16 cellular contexts compared by ENCODE assay signal in the genomic region with DNA sequence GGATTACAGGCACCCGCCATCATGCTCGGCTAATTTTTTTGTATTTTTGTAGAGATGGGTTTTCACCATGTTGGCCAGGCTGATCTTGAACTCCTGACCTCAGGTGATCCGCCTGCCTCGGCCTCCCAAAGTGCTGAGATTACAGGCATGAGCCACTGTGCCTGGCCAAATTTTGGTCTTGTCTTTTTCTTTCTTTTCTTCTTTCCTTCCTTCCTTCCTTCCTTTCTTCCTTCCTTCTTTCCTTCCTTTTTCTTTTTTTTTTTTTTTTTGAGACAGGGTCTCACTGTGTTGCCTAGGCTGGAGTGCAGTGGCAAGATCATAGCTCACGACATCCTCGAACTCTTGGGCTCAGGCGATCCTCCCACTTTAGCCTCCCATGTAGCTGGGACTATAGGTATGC. TPM values are rescaled to one million over a fixed set of nuclear protein-coding genes. Genes with fewer than 3 reads are reported as not detected.
DNase-seq lines count a peak whose midpoint lies in the region; ATAC-seq and TF ChIP-seq lines count a peak whose summit lies in the region.
"Not testable (repeated sequence)": the region's sequence is repeated elsewhere in the genome, so short reads cannot be mapped to it uniquely, and the experiment has no call there.
"Had no signal": no experiment of that assay in that cellular context is flagged by ENCODE, and none has a peak within 500 bp of the region (broad histone marks: within the 10 kb centered on the region; RNA-seq: fewer than 3 reads in every experiment).

No MANE protein-coding gene starts in this region.

- not testable (repeated sequence) for ATAC-seq in stimulated activated effector memory CD8-positive, alpha-beta T cell treated with anti-CD3 and anti-CD28 coated beads, Interleukin-12 subunit alpha, Interleukin-12 subunit beta, amount 100 ng/mL, for 72 hours; stimulated activated naive B cell treated with anti-CD40 and anti-IgM and Interleukin-4, amounts not matched to agents 10 μg/mL and 1 μg/mL and 100 μg/mL, for 72 hours (replicated peaks)

- TF ChIP-seq CTCF in HEK293 (tag by site-specific recombination; IDR thresholded peaks at IDR 0.05); neural crest cell (conservative IDR thresholded peaks at IDR 0.05): not testable (repeated sequence)

- H3K9me3 Mint-ChIP-seq in activated naive CD4-positive, alpha-beta T cell treated with anti-CD3 and anti-CD28 coated beads, Interleukin-2, amount 50 U/mL, for 24 hours; neural crest cell; stimulated activated effector memory CD8-positive, alpha-beta T cell treated with anti-CD3 and anti-CD28 coated beads, Interleukin-12 subunit alpha, Interleukin-12 subunit beta, amount 100 ng/mL, for 72 hours; stimulated activated naive B cell treated with anti-CD40 and anti-IgM and Interleukin-4, amounts not matched to agents 10 μg/mL and 1 μg/mL and 100 μg/mL, for 72 hours: not testable (repeated sequence)

- H3K36me3 ChIP-seq in HEK293 (ENCODE audit: control insufficient read depth in 2 of 2, insufficient read depth in 1 of 2, low read length in 2 of 2): not testable (repeated sequence)

- not testable (repeated sequence) for DNase-seq in neural crest cell (ENCODE audit: low read depth, low spot score); stimulated activated effector memory CD8-positive, alpha-beta T cell treated with anti-CD3 and anti-CD28 coated beads, Interleukin-12 subunit alpha, Interleukin-12 subunit beta, amount 100 ng/mL, for 72 hours (ENCODE audit: low spot score in 2 of 2); stimulated activated naive B cell treated with anti-CD40 and anti-IgM and Interleukin-4, amounts not matched to agents 10 μg/mL and 1 μg/mL and 100 μg/mL, for 72 hours

- H3K4me1 ChIP-seq in HEK293 (ENCODE audit: control insufficient read depth, insufficient read depth, low read length): not testable (repeated sequence)

- H3K4me3 Mint-ChIP-seq in activated naive CD4-positive, alpha-beta T cell treated with anti-CD3 and anti-CD28 coated beads, Interleukin-2, amount 50 U/mL, for 24 hours; stimulated activated effector memory CD8-positive, alpha-beta T cell treated with anti-CD3 and anti-CD28 coated beads, Interleukin-12 subunit alpha, Interleukin-12 subunit beta, amount 100 ng/mL, for 72 hours; stimulated activated naive B cell treated with anti-CD40 and anti-IgM and Interleukin-4, amounts not matched to agents 10 μg/mL and 1 μg/mL and 100 μg/mL, for 72 hours: not testable (repeated sequence)
- peak overlapping the region; percentile 44 for H3K4me3 Mint-ChIP-seq in neural crest cell

- H3K36me3 Mint-ChIP-seq in activated naive CD4-positive, alpha-beta T cell treated with anti-CD3 and anti-CD28 coated beads, Interleukin-2, amount 50 U/mL, for 24 hours; neural crest cell (ENCODE audit: low read depth); stimulated activated effector memory CD8-positive, alpha-beta T cell treated with anti-CD3 and anti-CD28 coated beads, Interleukin-12 subunit alpha, Interleukin-12 subunit beta, amount 100 ng/mL, for 72 hours; stimulated activated naive B cell treated with anti-CD40 and anti-IgM and Interleukin-4, amounts not matched to agents 10 μg/mL and 1 μg/mL and 100 μg/mL, for 72 hours: not testable (repeated sequence)

- not testable (repeated sequence) for H3K4me1 Mint-ChIP-seq in activated naive CD4-positive, alpha-beta T cell treated with anti-CD3 and anti-CD28 coated beads, Interleukin-2, amount 50 U/mL, for 24 hours; neural crest cell; stimulated activated effector memory CD8-positive, alpha-beta T cell treated with anti-CD3 and anti-CD28 coated beads, Interleukin-12 subunit alpha, Interleukin-12 subunit beta, amount 100 ng/mL, for 72 hours
- peaks cover 10 to 21% of the 10 kb centered on the region in 2 donors for H3K4me1 Mint-ChIP-seq in stimulated activated naive B cell treated with anti-CD40 and anti-IgM and Interleukin-4, amounts not matched to agents 10 μg/mL and 1 μg/mL and 100 μg/mL, for 72 hours

- not testable (repeated sequence) for H3K4me3 ChIP-seq in HEK293 (ENCODE audit: low read depth, low read length)

- POLR2A ChIA-PET in HEK293 (lab: Yijun Ruan, JAX): interaction anchor here (0.9 kb wide), 1 partner anchor 13 kb away, joined by 3 read pairs; no protein-coding TSS in a partner anchor

- H3K27ac Mint-ChIP-seq in activated naive CD4-positive, alpha-beta T cell treated with anti-CD3 and anti-CD28 coated beads, Interleukin-2, amount 50 U/mL, for 24 hours: peak overlapping the region; percentile 74
- not testable (repeated sequence) for H3K27ac Mint-ChIP-seq in neural crest cell (ENCODE audit: unreplicated experiment)
- H3K27ac Mint-ChIP-seq in stimulated activated effector memory CD8-positive, alpha-beta T cell treated with anti-CD3 and anti-CD28 coated beads, Interleukin-12 subunit alpha, Interleukin-12 subunit beta, amount 100 ng/mL, for 72 hours: peak overlapping the region; percentile 33
- peak overlapping the region; percentile 52 for H3K27ac Mint-ChIP-seq in stimulated activated naive B cell treated with anti-CD40 and anti-IgM and Interleukin-4, amounts not matched to agents 10 μg/mL and 1 μg/mL and 100 μg/mL, for 72 hours

- not testable (repeated sequence) for H3K27ac ChIP-seq in HEK293 (ENCODE audit: extremely low read depth, low read depth, low read length)

- H3K9me3 ChIP-seq in HEK293 (ENCODE audit: control insufficient read depth, insufficient read depth, low read depth, low read length): not testable (repeated sequence)

- not testable (repeated sequence) for H3K27me3 Mint-ChIP-seq in activated naive CD4-positive, alpha-beta T cell treated with anti-CD3 and anti-CD28 coated beads, Interleukin-2, amount 50 U/mL, for 24 hours
- peaks cover 17% of the 10 kb centered on the region for H3K27me3 Mint-ChIP-seq in neural crest cell (ENCODE audit: low read depth)
- peaks cover 16 to 33% of the 10 kb centered on the region in 2 donors for H3K27me3 Mint-ChIP-seq in stimulated activated naive B cell treated with anti-CD40 and anti-IgM and Interleukin-4, amounts not matched to agents 10 μg/mL and 1 μg/mL and 100 μg/mL, for 72 hours

- CTCF ChIA-PET in HEK293 (lab: Yijun Ruan, JAX): interaction anchor here (1.2 kb wide), 1 partner anchor 167 kb away, joined by 6 read pairs; no protein-coding TSS in a partner anchor

TF ChIP-seq in HEK293, 187 proteins besides CTCF, POLR2A, EP300 and RAD21:
- peak; percentile 97 for TF ChIP-seq ZNF366 (tag by site-specific recombination; conservative IDR thresholded peaks at IDR 0.05)

RNA-seq across cellular contexts. Expression of gene DOC2A, which starts 4.6 kb away (rescaled TPM):
- total RNA-seq in neural crest cell: 5.7 and 6.4 TPM in 2 replicates
- total RNA-seq: B cell; CD4-positive, CD25-positive, alpha-beta regulatory T cell; CD8-positive, alpha-beta T cell; Daoy had no signal

RNA-seq across cellular contexts. Expression of gene C16orf92, which starts 7.5 kb away (rescaled TPM):
- total RNA-seq in neural crest cell: not detected in 2 replicates
- total RNA-seq: A172; A673; B cell; Caco-2; Calu3; CD4-positive, alpha-beta memory T cell; CD4-positive, alpha-beta T cell; CD4-positive, CD25-positive, alpha-beta regulatory T cell; CD8-positive, alpha-beta memory T cell; CD8-positive, alpha-beta T cell; Daoy had no signal

RNA-seq across cellular contexts. Expression of gene TLCD3B, which starts 15.6 kb away (rescaled TPM):
- total RNA-seq in neural crest cell: 14.2 and 15.3 TPM in 2 replicates
- total RNA-seq: B cell; CD4-positive, alpha-beta memory T cell; CD4-positive, alpha-beta T cell; CD4-positive, CD25-positive, alpha-beta regulatory T cell; Daoy had no signal

RNA-seq across cellular contexts. Expression of gene INO80E, which starts 19.4 kb away (rescaled TPM):
- 81.9 and 88.6 TPM in 2 replicates for total RNA-seq in neural crest cell

RNA-seq across cellular contexts. Expression of gene HIRIP3, which starts 20.0 kb away (rescaled TPM):
- 31.8 and 34.8 TPM in 2 replicates for total RNA-seq in neural crest cell
